Comparison of ENCODE assay signal across 8 cellular contexts in genomic region chr9:129384138-129384886, GRCh38.
DNase-seq lines count a peak whose midpoint lies in the region; ATAC-seq and TF ChIP-seq lines count a peak whose summit lies in the region.

No MANE protein-coding gene starts in this region.

- no peak for ATAC-seq in activated CD4-positive, alpha-beta T cell treated with anti-CD3 and anti-CD28 coated beads for 36 hours
- ATAC-seq in right lobe of liver (no peak), HG03095 (IDR thresholded peaks at IDR 0.05; ENCODE audit: unreplicated experiment) (no peak), GM21619 (IDR thresholded peaks at IDR 0.05; ENCODE audit: unreplicated experiment) (no peak)

- H3K27me3 Mint-ChIP-seq in activated CD4-positive, alpha-beta T cell treated with anti-CD3 and anti-CD28 coated beads for 36 hours, result no peaks in the 10 kb centered on the region

- H3K9me3 Mint-ChIP-seq in activated CD4-positive, alpha-beta T cell treated with anti-CD3 and anti-CD28 coated beads for 36 hours (ENCODE audit: low read depth), result no peaks in the 10 kb centered on the region

- POLR2A ChIA-PET in activated CD4-positive, alpha-beta T cell treated with anti-CD3 and anti-CD28 coated beads for 36 hours (lab: Charles Lee), result interaction anchor here (0.6 kb wide), 2 partner anchors 242 to 420 kb away, joined by 4 to 5 read pairs; partner anchors contain the start of gene NTMT1

- TF ChIP-seq POLR2A in adrenal gland (IDR thresholded peaks at IDR 0.05), result no peak
- no peak for TF ChIP-seq POLR2A in right lobe of liver (IDR thresholded peaks at IDR 0.05)

- H3K9me3 ChIP-seq in adrenal gland (replicated peaks in 1 of 3) (no peaks in the 10 kb centered on the region), right lobe of liver (no peaks in the 10 kb centered on the region)

- peaks cover 12 to 19% of the 10 kb centered on the region in 2 donors for H3K4me1 ChIP-seq in adrenal gland (replicated peaks in 1 of 2)
- peaks cover 0 to 10% (median 6%) of the 10 kb centered on the region in 4 donors for H3K4me1 ChIP-seq in right lobe of liver

- peak overlapping the region; percentile 59 for H3K4me3 Mint-ChIP-seq in activated CD4-positive, alpha-beta T cell treated with anti-CD3 and anti-CD28 coated beads for 36 hours

- H3K27me3 ChIP-seq in adrenal gland (no peaks in the 10 kb centered on the region), right lobe of liver (no peaks in the 10 kb centered on the region)

- H3K4me3 ChIP-seq in adrenal gland (peak overlapping the region in 1 of 4 donors; percentile 46), right lobe of liver (peak overlapping the region; percentile 51 to 65 (median 62))

- peak overlapping the region; percentile 76 to 98 (median 88) for H3K27ac ChIP-seq in adrenal gland
- H3K27ac ChIP-seq in right lobe of liver, result peak overlapping the region; percentile 87 to 96 (median 90)
- peak overlapping the region; percentile 83 for H3K27ac ChIP-seq in temporal lobe (ENCODE audit: low read depth, low read length)

- peaks cover 8% of the 10 kb centered on the region for H3K4me1 Mint-ChIP-seq in activated CD4-positive, alpha-beta T cell treated with anti-CD3 and anti-CD28 coated beads for 36 hours

- intact Hi-C loops in activated CD4-positive, alpha-beta T cell treated with anti-CD3 and anti-CD28 coated beads for 36 hours (cut with DNase I, micrococcal nuclease), result no loop called here
- intact Hi-C loops in adrenal gland (cut with DNase I) (loop anchor here in 1 of 2 donors (10.0 kb wide), 1 partner anchor 230 kb away; no protein-coding TSS in a partner anchor), right lobe of liver (cut with DNase I) (no loop called here)

- CTCF ChIA-PET in activated CD4-positive, alpha-beta T cell treated with anti-CD3 and anti-CD28 coated beads for 36 hours (lab: Charles Lee), result interaction anchor here (0.6 to 1.5 kb wide), 6 partner anchors 14 to 540 kb away, joined by 3 to 4 read pairs (median 3); no protein-coding TSS in a partner anchor

- H3K36me3 ChIP-seq in adrenal gland (replicated peaks in 1 of 2), result no peaks in the 10 kb centered on the region
- no peaks in the 10 kb centered on the region for H3K36me3 ChIP-seq in right lobe of liver

- H3K36me3 Mint-ChIP-seq in activated CD4-positive, alpha-beta T cell treated with anti-CD3 and anti-CD28 coated beads for 36 hours (ENCODE audit: low read depth), result no peaks in the 10 kb centered on the region

- 87 to 96% (median 89%) methylated on average over 11 to 13 of the region's 13 CpGs for WGBS in adrenal gland, 4 donors
- 77% methylated on average over 10 of the region's 13 CpGs for WGBS in right lobe of liver (ENCODE audit: insufficient coverage, low coverage, low lambda C conversion rate, missing lambda C conversion rate)

- H3K27ac Mint-ChIP-seq in activated CD4-positive, alpha-beta T cell treated with anti-CD3 and anti-CD28 coated beads for 36 hours, result peak overlapping the region; percentile 58

- DNase-seq in activated CD4-positive, alpha-beta T cell treated with anti-CD3 and anti-CD28 coated beads for 36 hours, result peak; percentile 14
- no peak for DNase-seq in activated CD4-positive, alpha-beta T cell treated with anti-CD3 and anti-CD28 coated beads for 4 hours
- DNase-seq in adrenal gland (peak in 1 of 7 donors; percentile 7), right lobe of liver (no peak), A172 (ENCODE audit: low spot score) (no peak)

- TF ChIP-seq CTCF in adrenal gland (IDR thresholded peaks at IDR 0.05) (no peak), right lobe of liver (IDR thresholded peaks at IDR 0.05) (no peak)
